ENCODE assay signal across 15 cellular contexts in genomic region chr6:36858407-36858981, GRCh38. TPM values are rescaled to one million over a fixed set of nuclear protein-coding genes. Genes with fewer than 3 reads are reported as not detected.
DNase-seq lines count a peak whose midpoint lies in the region; ATAC-seq and TF ChIP-seq lines count a peak whose summit lies in the region.
"Had no signal": no experiment of that assay in that cellular context is flagged by ENCODE, and none has a peak within 500 bp of the region (broad histone marks: within the 10 kb centered on the region; RNA-seq: fewer than 3 reads in every experiment).

No MANE protein-coding gene starts in this region.

- H3K27ac ChIP-seq in dorsolateral prefrontal cortex, result peak overlapping the region in 30 of 59 donors; percentile 1 to 86 (median 48)
- no peak overlapping the region for H3K27ac ChIP-seq in left lung
- H3K27ac ChIP-seq in uterus, result peak overlapping the region in 1 of 2 donors; percentile 68
- H3K27ac ChIP-seq: 22Rv1, parathyroid adenoma, WERI-Rb-1 had no signal

- H3K4me3 ChIP-seq in dorsolateral prefrontal cortex, result peak overlapping the region in 1 of 59 donors; percentile 4
- no peak overlapping the region for H3K4me3 ChIP-seq in left lung
- no peak overlapping the region for H3K4me3 ChIP-seq in uterus
- H3K4me3 ChIP-seq: HAP-1 had no signal

- H3K4me1 ChIP-seq in left lung, result peaks cover 3 to 4% of the 10 kb centered on the region in 2 donors
- no peaks in the 10 kb centered on the region for H3K4me1 ChIP-seq in uterus
- H3K4me1 ChIP-seq: HAP-1 had no signal

- peaks cover 51% of the 10 kb centered on the region for H3K36me3 Mint-ChIP-seq in activated CD8-positive, alpha-beta memory T cell treated with anti-CD3 and anti-CD28 coated beads, Interleukin-2, amount 10 ng/mL, durations not matched to agents 7 days and 5 days
- peaks cover 17% of the 10 kb centered on the region for H3K36me3 Mint-ChIP-seq in natural killer cell treated with Interleukin-12 subunit alpha and Interleukin-12 subunit beta and Interleukin-15 and Interleukin-18, amount 100 ng/mL, for 72 hours

- H3K36me3 ChIP-seq in left lung (peaks cover 0 to 36% of the 10 kb centered on the region in 2 donors), uterus (no peaks in the 10 kb centered on the region)

- CTCF ChIA-PET in activated CD8-positive, alpha-beta memory T cell treated with anti-CD3 and anti-CD28 coated beads, Interleukin-2, amount 10 ng/mL, durations not matched to agents 7 days and 5 days (lab: Charles Lee), result interaction anchor here (0.7 kb wide), 2 partner anchors 79 to 471 kb away, joined by 3 read pairs; no protein-coding TSS in a partner anchor

- H3K4me1 Mint-ChIP-seq in activated CD8-positive, alpha-beta memory T cell treated with anti-CD3 and anti-CD28 coated beads, Interleukin-2, amount 10 ng/mL, durations not matched to agents 7 days and 5 days, result peaks cover 29% of the 10 kb centered on the region
- H3K4me1 Mint-ChIP-seq in natural killer cell treated with Interleukin-12 subunit alpha and Interleukin-12 subunit beta and Interleukin-15 and Interleukin-18, amount 100 ng/mL, for 72 hours (ENCODE audit: low read depth in 2 of 2), result peaks cover 4 to 10% of the 10 kb centered on the region in 2 donors

- H3K4me3 Mint-ChIP-seq in activated CD8-positive, alpha-beta memory T cell treated with anti-CD3 and anti-CD28 coated beads, Interleukin-2, amount 10 ng/mL, durations not matched to agents 7 days and 5 days, result no peak overlapping the region
- H3K4me3 Mint-ChIP-seq in natural killer cell treated with Interleukin-12 subunit alpha and Interleukin-12 subunit beta and Interleukin-15 and Interleukin-18, amount 100 ng/mL, for 72 hours, result no peak overlapping the region

- no peak for TF ChIP-seq POLR2A in uterus (IDR thresholded peaks at IDR 0.05)

- intact Hi-C loops in dorsolateral prefrontal cortex (cut with DNase I), result no loop called here
- intact Hi-C loops in left lung (cut with DNase I), result no loop called here
- intact Hi-C loops in uterus (cut with DNase I; ENCODE audit: low total_unique reads), result no loop called here

- ATAC-seq in activated CD8-positive, alpha-beta memory T cell treated with anti-CD3 and anti-CD28 coated beads, Interleukin-2, amount 10 ng/mL, durations not matched to agents 7 days and 5 days, result no peak
- ATAC-seq in left lung, result peak; percentile 42
- no peak for ATAC-seq in natural killer cell treated with Interleukin-12 subunit alpha and Interleukin-12 subunit beta and Interleukin-15 and Interleukin-18, amount 100 ng/mL, for 72 hours
- no peak for ATAC-seq in HG02571 (IDR thresholded peaks at IDR 0.05; ENCODE audit: unreplicated experiment)

- H3K27me3 Mint-ChIP-seq in activated CD8-positive, alpha-beta memory T cell treated with anti-CD3 and anti-CD28 coated beads, Interleukin-2, amount 10 ng/mL, durations not matched to agents 7 days and 5 days, result no peaks in the 10 kb centered on the region
- no peaks in the 10 kb centered on the region for H3K27me3 Mint-ChIP-seq in natural killer cell treated with Interleukin-12 subunit alpha and Interleukin-12 subunit beta and Interleukin-15 and Interleukin-18, amount 100 ng/mL, for 72 hours

- peak; percentile 39 for DNase-seq in activated CD8-positive, alpha-beta memory T cell treated with anti-CD3 and anti-CD28 coated beads, Interleukin-2, amount 50 U/mL, for 48 hours
- DNase-seq in activated CD8-positive, alpha-beta memory T cell treated with anti-CD3 and anti-CD28 coated beads, Interleukin-2, amount 10 ng/mL, durations not matched to agents 7 days and 5 days, result no peak
- peak in 1 of 10 donors; percentile 27 for DNase-seq in dorsolateral prefrontal cortex
- no peak for DNase-seq in left lung
- peak; percentile 57 to 73 for DNase-seq in uterus
- no peak for DNase-seq in cerebellum (ENCODE audit: low spot score)
- DNase-seq in natural killer cell treated with Interleukin-12 subunit alpha and Interleukin-12 subunit beta and Interleukin-15 and Interleukin-18, amount 100 ng/mL, for 72 hours (ENCODE audit: low spot score), result no peak
- DNase-seq: activated gamma-delta T cell, NCI-H146, OCI-M1, WERI-Rb-1 had no signal

- TF ChIP-seq CTCF in dorsolateral prefrontal cortex (IDR thresholded peaks at IDR 0.05 in 54 of 56, conservative IDR thresholded peaks at IDR 0.05 in 2 of 56; ENCODE audit: low read depth in 1 of 56, partially characterized antibody in 56 of 56) (no peak), left lung (IDR thresholded peaks at IDR 0.05) (no peak), uterus (IDR thresholded peaks at IDR 0.05) (no peak)

- no peaks in the 10 kb centered on the region for H3K27me3 ChIP-seq in dorsolateral prefrontal cortex
- no peaks in the 10 kb centered on the region for H3K27me3 ChIP-seq in left lung
- H3K27me3 ChIP-seq in uterus, result no peaks in the 10 kb centered on the region

- no peaks in the 10 kb centered on the region for H3K9me3 ChIP-seq in left lung
- no peaks in the 10 kb centered on the region for H3K9me3 ChIP-seq in uterus
- H3K9me3 ChIP-seq: HAP-1 had no signal

- H3K27ac Mint-ChIP-seq in activated CD8-positive, alpha-beta memory T cell treated with anti-CD3 and anti-CD28 coated beads, Interleukin-2, amount 10 ng/mL, durations not matched to agents 7 days and 5 days, result no peak overlapping the region
- no peak overlapping the region for H3K27ac Mint-ChIP-seq in natural killer cell treated with Interleukin-12 subunit alpha and Interleukin-12 subunit beta and Interleukin-15 and Interleukin-18, amount 100 ng/mL, for 72 hours

- H3K9me3 Mint-ChIP-seq in activated CD8-positive, alpha-beta memory T cell treated with anti-CD3 and anti-CD28 coated beads, Interleukin-2, amount 10 ng/mL, durations not matched to agents 7 days and 5 days (ENCODE audit: low read depth), result no peaks in the 10 kb centered on the region
- H3K9me3 Mint-ChIP-seq in natural killer cell treated with Interleukin-12 subunit alpha and Interleukin-12 subunit beta and Interleukin-15 and Interleukin-18, amount 100 ng/mL, for 72 hours, result no peaks in the 10 kb centered on the region

RNA-seq across cellular contexts. Expression of gene PPIL1, which starts 16.1 kb away (rescaled TPM):
- 10 to 100 TPM; 30.8 to 39.9 TPM for total RNA-seq in activated CD8-positive, alpha-beta memory T cell treated with anti-CD3 and anti-CD28 coated beads, Interleukin-2, amount 10 ng/mL, durations not matched to agents 7 days and 5 days
- 10 to 100 TPM; 14.7 to 37.9 (median 25.3) TPM for total RNA-seq in dorsolateral prefrontal cortex
- total RNA-seq in left lung, result 10 to 100 TPM; 19.6 to 24.5 TPM
- 10 to 100 TPM; 22.8 to 36.0 (median 27.5) TPM for total RNA-seq in uterus
- total RNA-seq in cerebellum, result 29.9 TPM
- total RNA-seq in natural killer cell treated with Interleukin-12 subunit alpha and Interleukin-12 subunit beta and Interleukin-15 and Interleukin-18, amount 100 ng/mL, for 72 hours, result 10 to 100 TPM; 30.3 to 40.8 TPM

RNA-seq across cellular contexts. Expression of gene CPNE5, which starts 19.2 kb away (rescaled TPM):
- total RNA-seq in activated CD8-positive, alpha-beta memory T cell treated with anti-CD3 and anti-CD28 coated beads, Interleukin-2, amount 10 ng/mL, durations not matched to agents 7 days and 5 days, result under 1 TPM; 0.79 to 0.94 TPM
- total RNA-seq in dorsolateral prefrontal cortex, result 100 to 1,000 TPM in 69 of 120 experiments, 10 to 100 TPM in 51; 48.5 to 145 (median 105) TPM
- 1 to 10 TPM; 1.2 to 1.9 TPM for total RNA-seq in left lung
- 10 to 100 TPM in 3 of 4 donors, 1 to 10 TPM in 1; 9.5 to 33.8 (median 12.2) TPM for total RNA-seq in uterus
- 6.9 TPM for total RNA-seq in cerebellum
- 1 to 10 TPM; 2.9 to 4.0 TPM for total RNA-seq in natural killer cell treated with Interleukin-12 subunit alpha and Interleukin-12 subunit beta and Interleukin-15 and Interleukin-18, amount 100 ng/mL, for 72 hours

RNA-seq across cellular contexts. Expression of gene C6orf89, which starts 27.3 kb away (rescaled TPM):
- 10 to 100 TPM; 46.4 to 47.7 TPM for total RNA-seq in activated CD8-positive, alpha-beta memory T cell treated with anti-CD3 and anti-CD28 coated beads, Interleukin-2, amount 10 ng/mL, durations not matched to agents 7 days and 5 days
- 10 to 100 TPM; 52.9 to 88.0 (median 72.2) TPM for total RNA-seq in dorsolateral prefrontal cortex
- total RNA-seq in left lung, result 10 to 100 TPM; 53.3 to 59.6 TPM
- total RNA-seq in uterus, result 10 to 100 TPM; 21.3 to 67.9 (median 42.6) TPM
- 19.5 TPM for total RNA-seq in cerebellum
- total RNA-seq in natural killer cell treated with Interleukin-12 subunit alpha and Interleukin-12 subunit beta and Interleukin-15 and Interleukin-18, amount 100 ng/mL, for 72 hours, result 10 to 100 TPM; 40.4 to 44.4 TPM

Comparison
In these comparisons a context has a peak if more than half of its experiments do, and no peak if none do; other contexts are left out.
1. DNase-seq: peak in activated CD8-positive, alpha-beta memory T cell treated with anti-CD3 and anti-CD28 coated beads, Interleukin-2, amount 50 U/mL, for 48 hours (single experiment) and uterus (2 of 2); none in activated CD8-positive, alpha-beta memory T cell treated with anti-CD3 and anti-CD28 coated beads, Interleukin-2, amount 10 ng/mL, durations not matched to agents 7 days and 5 days (single experiment), left lung (0 of 2), cerebellum (single experiment) and natural killer cell treated with Interleukin-12 subunit alpha and Interleukin-12 subunit beta and Interleukin-15 and Interleukin-18, amount 100 ng/mL, for 72 hours (single experiment).
2. H3K27ac ChIP-seq: peak in dorsolateral prefrontal cortex (30 of 59); none in left lung (0 of 2).